ENCODE assay signal across 7 cellular contexts in the genomic region with DNA sequence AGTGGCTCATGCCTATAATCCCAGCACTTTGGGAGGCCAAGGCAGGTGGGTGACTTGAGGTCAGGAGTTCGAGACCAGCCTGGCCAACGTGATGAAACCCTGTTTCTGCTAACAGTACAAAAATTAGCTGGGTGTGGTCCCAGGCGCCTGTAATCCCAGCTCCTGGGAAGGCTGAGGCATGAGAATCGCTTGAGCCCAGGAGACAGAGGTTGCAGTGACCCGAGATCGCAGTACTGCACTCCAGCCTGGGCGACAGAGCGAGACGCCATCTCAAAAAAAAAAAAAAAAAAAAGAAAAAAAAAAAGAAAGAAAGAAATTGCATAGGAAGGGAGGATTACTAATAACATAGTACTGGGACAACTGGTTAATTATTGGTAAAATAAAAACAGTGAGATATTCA. TPM values are rescaled to one million over a fixed set of nuclear protein-coding genes. Genes with fewer than 3 reads are reported as not detected.
DNase-seq lines count a peak whose midpoint lies in the region; ATAC-seq, FAIRE-seq and TF ChIP-seq lines count a peak whose summit lies in the region.
"Not testable (repeated sequence)": the region's sequence is repeated elsewhere in the genome, so short reads cannot be mapped to it uniquely, and the experiment has no call there.

No MANE protein-coding gene starts in this region.

- not testable (repeated sequence) for H2BK15ac ChIP-seq in H1 (ENCODE audit: low read length)

- TF ChIP-seq RAD21 in H1 (IDR thresholded peaks at IDR 0.05 in 1 of 2, conservative IDR thresholded peaks at IDR 0.05 in 1 of 2; ENCODE audit: low read depth in 2 of 2, low read length in 2 of 2): not testable (repeated sequence)

- not testable (repeated sequence) for H4K91ac ChIP-seq in H1 (replicated peaks; ENCODE audit: insufficient read length, low read length)

- H2BK120ac ChIP-seq in H1 (replicated peaks; ENCODE audit: low read depth, low read length): not testable (repeated sequence)

- H3K4me1 ChIP-seq in BLaER1 treated with 17β-estradiol and CSF1 and Interleukin-3, amounts not matched to agents 10 nM and 100 nM: peaks cover 19 to 57% (median 46%) of the 10 kb centered on the region in 10 experiments; a peak in 19 of 20 replicates
- H3K4me1 ChIP-seq in H1 (replicated peaks in 1 of 4; ENCODE audit: control insufficient read depth in 3 of 4, insufficient read depth in 4 of 4, low read length in 3 of 4): not testable (repeated sequence)

- TF ChIP-seq CTCF in VCaP (conservative IDR thresholded peaks at IDR 0.05); H1 (IDR thresholded peaks at IDR 0.05; ENCODE audit: control extremely low read depth in 1 of 3, insufficient read depth in 1 of 3, low read depth in 1 of 3, low read length in 3 of 3): not testable (repeated sequence)

- peaks cover 23% of the 10 kb centered on the region for H3K36me3 Mint-ChIP-seq in natural killer cell treated with Interleukin-12 subunit alpha and Interleukin-12 subunit beta and Interleukin-15 and Interleukin-18, amount 100 ng/mL, for 72 hours

- H4K5ac ChIP-seq in H1 (ENCODE audit: insufficient read length, low read depth, low read length): not testable (repeated sequence)

- H3K27ac Mint-ChIP-seq in natural killer cell treated with Interleukin-12 subunit alpha and Interleukin-12 subunit beta and Interleukin-15 and Interleukin-18, amount 100 ng/mL, for 72 hours: peak overlapping the region; percentile 12 to 48

- H3K9me3 ChIP-seq in BLaER1 treated with 17β-estradiol and CSF1 and Interleukin-3, amounts not matched to agents 10 nM and 100 nM (replicated peaks in 1 of 11); H1 (ENCODE audit: insufficient read depth in 2 of 2, low read depth in 1 of 2, low read length in 1 of 2): not testable (repeated sequence)

- not testable (repeated sequence) for H3K4me3 Mint-ChIP-seq in natural killer cell treated with Interleukin-12 subunit alpha and Interleukin-12 subunit beta and Interleukin-15 and Interleukin-18, amount 100 ng/mL, for 72 hours

- H3K36me3 ChIP-seq in BLaER1 treated with 17β-estradiol and CSF1 and Interleukin-3, amounts not matched to agents 10 nM and 100 nM: peaks cover 36 to 99% (median 80%) of the 10 kb centered on the region in 11 experiments
- not testable (repeated sequence) for H3K36me3 ChIP-seq in H1 (ENCODE audit: control insufficient read depth in 2 of 4, insufficient read depth in 4 of 4, low read length in 3 of 4)

- not testable (repeated sequence) for H2AFZ ChIP-seq in H1 (ENCODE audit: low read length)

- not testable (repeated sequence) for H4K8ac ChIP-seq in H1 (ENCODE audit: extremely low read depth, insufficient read depth, low read length)

- not testable (repeated sequence) for DNase-seq in RCC 7860 (ENCODE audit: low spot score); H1 (ENCODE audit: low read depth in 1 of 2, low spot score in 2 of 2); natural killer cell treated with Interleukin-12 subunit alpha and Interleukin-12 subunit beta and Interleukin-15 and Interleukin-18, amount 100 ng/mL, for 72 hours (ENCODE audit: low spot score)
- DNase-seq in kidney tubule cell (ENCODE audit: low spot score) (peak; percentile 32), renal cortical epithelial cell (ENCODE audit: low read depth) (peak; percentile 18)

- not testable (repeated sequence) for H2AK5ac ChIP-seq in H1 (ENCODE audit: low read depth, low read length)

- H2BK12ac ChIP-seq in H1 (ENCODE audit: low read depth, low read length): not testable (repeated sequence)

- not testable (repeated sequence) for TF ChIP-seq EP300 in H1 (IDR thresholded peaks at IDR 0.05; ENCODE audit: borderline replicate concordance in 1 of 2, low read depth in 2 of 2, low read length in 2 of 2)

- H3K4me1 Mint-ChIP-seq in natural killer cell treated with Interleukin-12 subunit alpha and Interleukin-12 subunit beta and Interleukin-15 and Interleukin-18, amount 100 ng/mL, for 72 hours (ENCODE audit: low read depth in 2 of 2): peaks cover 24% of the 10 kb centered on the region in 2 donors

- peak overlapping the region; percentile 0 to 55 (median 23); a peak in 16 of 22 replicates for H3K4me2 ChIP-seq in BLaER1 treated with 17β-estradiol and CSF1 and Interleukin-3, amounts not matched to agents 10 nM and 100 nM
- H3K4me2 ChIP-seq in H1 (ENCODE audit: insufficient read depth in 1 of 2, low read depth in 2 of 2, low read length in 2 of 2): not testable (repeated sequence)

- not testable (repeated sequence) for TF ChIP-seq POLR2A in H1 (IDR thresholded peaks at IDR 0.05; ENCODE audit: control extremely low read depth in 1 of 2, low read depth in 2 of 2, low read length in 2 of 2)

- not testable (repeated sequence) for H2BK20ac ChIP-seq in H1 (ENCODE audit: low read length)

- not testable (repeated sequence) for H3K23me2 ChIP-seq in H1 (ENCODE audit: low read depth, low read length)

- WGBS in H1 (ENCODE audit: extremely low coverage in 1 of 2, insufficient coverage in 1 of 2, insufficient read length in 1 of 2, insufficient replicate concordance in 2 of 2, low coverage in 1 of 2, low lambda C conversion rate in 2 of 2, missing lambda C conversion rate in 1 of 2), 2 experiments: 92% methylated on average over 4 of the region's 9 CpGs; no CpG with 5 or more reads in 1 of the 2 experiments

- H3K14ac ChIP-seq in H1 (ENCODE audit: insufficient read length): not testable (repeated sequence)

- not testable (repeated sequence) for H3K27me3 ChIP-seq in BLaER1 treated with 17β-estradiol and CSF1 and Interleukin-3, amounts not matched to agents 10 nM and 100 nM; H1 (replicated peaks in 1 of 4; ENCODE audit: control insufficient read depth in 3 of 4, extremely low read depth in 1 of 4, insufficient read depth in 3 of 4, low read length in 3 of 4)

- not testable (repeated sequence) for H3K18ac ChIP-seq in H1 (ENCODE audit: extremely low read depth, low read length)

- peaks cover 18 to 100% (median 95%) of the 10 kb centered on the region in 11 experiments; a peak in 20 of 22 replicates for H4K20me1 ChIP-seq in BLaER1 treated with 17β-estradiol and CSF1 and Interleukin-3, amounts not matched to agents 10 nM and 100 nM
- H4K20me1 ChIP-seq in H1 (replicated peaks in 1 of 2; ENCODE audit: control insufficient read depth in 1 of 2, insufficient read depth in 2 of 2, low read length in 2 of 2): not testable (repeated sequence)

- H3K56ac ChIP-seq in H1 (replicated peaks; ENCODE audit: insufficient read length, low read depth, low read length): not testable (repeated sequence)

- H3K4ac ChIP-seq in H1 (replicated peaks; ENCODE audit: insufficient read length, low read depth, low read length): not testable (repeated sequence)

- POLR2A ChIA-PET in H1 (lab: Charles Lee; ENCODE audit: partially characterized antibody): not testable (repeated sequence)

- peak overlapping the region in 3 of 11 experiments; percentile 1 to 39 (median 35); a peak in 3 of 22 replicates for H3K9ac ChIP-seq in BLaER1 treated with 17β-estradiol and CSF1 and Interleukin-3, amounts not matched to agents 10 nM and 100 nM
- H3K9ac ChIP-seq in H1 (replicated peaks in 1 of 4; ENCODE audit: extremely low read depth in 1 of 4, low read depth in 3 of 4, low read length in 3 of 4): not testable (repeated sequence)

- peaks cover 0 to 22% of the 10 kb centered on the region in 2 experiments; a peak in 2 of 4 replicates for H3K79me2 ChIP-seq in H1 (ENCODE audit: control insufficient read depth in 1 of 2, insufficient read depth in 2 of 2, low read length in 2 of 2)

- H3K23ac ChIP-seq in H1 (ENCODE audit: insufficient read length): not testable (repeated sequence)

- FAIRE-seq in RCC 7860 (lab: Jason Lieb, UNC): peak; percentile 60
- FAIRE-seq in H1 (lab: Jason Lieb, UNC): not testable (repeated sequence)

- H3K79me1 ChIP-seq in H1 (ENCODE audit: low read depth, low read length): not testable (repeated sequence)

- CTCF ChIA-PET in H1 (lab: Charles Lee; ENCODE audit: partially characterized antibody): interaction anchor here (0.5 to 5.0 kb wide), 24 partner anchors 9 to 162 kb away, joined by 3 to 69 read pairs (median 4); no protein-coding TSS in a partner anchor

- H2BK5ac ChIP-seq in H1 (ENCODE audit: low read depth, low read length): not testable (repeated sequence)

- H3K9me3 Mint-ChIP-seq in natural killer cell treated with Interleukin-12 subunit alpha and Interleukin-12 subunit beta and Interleukin-15 and Interleukin-18, amount 100 ng/mL, for 72 hours: not testable (repeated sequence)

- H3K4me3 ChIP-seq in BLaER1 treated with 17β-estradiol and CSF1 and Interleukin-3, amounts not matched to agents 10 nM and 100 nM; H1 (ENCODE audit: extremely low read depth in 1 of 4, insufficient read depth in 2 of 4, low read depth in 3 of 4, low read length in 4 of 4): not testable (repeated sequence)

- H3K27me3 Mint-ChIP-seq in natural killer cell treated with Interleukin-12 subunit alpha and Interleukin-12 subunit beta and Interleukin-15 and Interleukin-18, amount 100 ng/mL, for 72 hours: not testable (repeated sequence)

- H3K27ac ChIP-seq in BLaER1 treated with 17β-estradiol and CSF1 and Interleukin-3, amounts not matched to agents 10 nM and 100 nM: peak overlapping the region in 2 of 11 experiments; percentile 20 to 36; a peak in 2 of 22 replicates
- H3K27ac ChIP-seq in VCaP (peak overlapping the region; percentile 30; the same call in 1 of the 2 replicates), H1 (ENCODE audit: low read depth, low read length) (peak overlapping the region; percentile 24)

- not testable (repeated sequence) for ATAC-seq in natural killer cell treated with Interleukin-12 subunit alpha and Interleukin-12 subunit beta and Interleukin-15 and Interleukin-18, amount 100 ng/mL, for 72 hours

RNA-seq across cellular contexts. Expression of a gene that starts 40.1 kb away (rescaled TPM):
- 129 TPM in 2 replicates for total RNA-seq in H1 (2021; fragmentation: NEBNext Ultra II Directional; extraction: Animal tissue kit (Norgen Biotek cat#: 25700))
- 26.7 and 40.3 TPM in 2 replicates for polyA plus RNA-seq in H1 (2011; rRNA removed)
- polyA plus RNA-seq in H1 (2011; cell fraction: cytosol; rRNA removed): 36.6 TPM
- 84.1 TPM for polyA plus RNA-seq in H1 (2011; cell fraction: nucleus; rRNA removed)
- polyA plus RNA-seq in H1 (2012, experiment 1 of 2): 66.4 to 82.6 TPM (median 77.2 TPM) in 4 replicates
- 11.1 TPM for polyA plus RNA-seq in H1 (2012, experiment 2 of 2)
- 41.1 TPM for polyA plus RNA-seq in H1 (2013, experiment 1 of 2)
- 39.6 TPM for polyA plus RNA-seq in H1 (2013, experiment 2 of 2)
- polyA minus RNA-seq in H1 (2011; rRNA and poly(A)+ RNA removed): 79.1 and 96.2 TPM in 2 replicates
- 53.7 TPM for polyA minus RNA-seq in H1 (2011; cell fraction: cytosol; rRNA and poly(A)+ RNA removed)
- polyA minus RNA-seq in H1 (2011; cell fraction: nucleus; rRNA and poly(A)+ RNA removed): 117 TPM
- 100 to 1,000 TPM; 127 to 375 TPM for total RNA-seq in natural killer cell treated with Interleukin-12 subunit alpha and Interleukin-12 subunit beta and Interleukin-15 and Interleukin-18, amount 100 ng/mL, for 72 hours
- 62.0 and 67.7 TPM in 2 replicates for total RNA-seq in renal cortical epithelial cell

RNA-seq across cellular contexts. Expression of a gene that starts 55.4 kb away (rescaled TPM):
- 50.1 and 53.1 TPM in 2 replicates for total RNA-seq in H1 (2021; fragmentation: NEBNext Ultra II Directional; extraction: Animal tissue kit (Norgen Biotek cat#: 25700))
- polyA plus RNA-seq in H1 (2011; rRNA removed): 19.8 and 30.6 TPM in 2 replicates
- polyA plus RNA-seq in H1 (2011; cell fraction: cytosol; rRNA removed): 22.0 TPM
- polyA plus RNA-seq in H1 (2011; cell fraction: nucleus; rRNA removed): 59.2 TPM
- polyA plus RNA-seq in H1 (2012, experiment 1 of 2): 30.2 to 39.2 TPM (median 33.8 TPM) in 4 replicates
- 21.8 TPM for polyA plus RNA-seq in H1 (2012, experiment 2 of 2)
- 21.7 TPM for polyA plus RNA-seq in H1 (2013, experiment 1 of 2)
- 21.1 TPM for polyA plus RNA-seq in H1 (2013, experiment 2 of 2)
- polyA minus RNA-seq in H1 (2011; rRNA and poly(A)+ RNA removed): 39.5 and 52.7 TPM in 2 replicates
- polyA minus RNA-seq in H1 (2011; cell fraction: cytosol; rRNA and poly(A)+ RNA removed): 40.8 TPM
- polyA minus RNA-seq in H1 (2011; cell fraction: nucleus; rRNA and poly(A)+ RNA removed): 37.0 TPM
- 100 to 1,000 TPM in 1 of 2 donors, 10 to 100 TPM in 1; 64.5 to 129 TPM for total RNA-seq in natural killer cell treated with Interleukin-12 subunit alpha and Interleukin-12 subunit beta and Interleukin-15 and Interleukin-18, amount 100 ng/mL, for 72 hours
- 94.6 and 102 TPM in 2 replicates for total RNA-seq in renal cortical epithelial cell
